15 cellular contexts compared by ENCODE assay signal in genomic region chr5:82388186-82388585, GRCh38.
DNase-seq lines count a peak whose midpoint lies in the region; ATAC-seq and TF ChIP-seq lines count a peak whose summit lies in the region.
"Had no signal": no experiment of that assay in that cellular context is flagged by ENCODE, and none has a peak within 500 bp of the region (broad histone marks: within the 10 kb centered on the region; RNA-seq: fewer than 3 reads in every experiment).

No MANE protein-coding gene starts in this region.

- H3K27me3 ChIP-seq in SK-N-SH (ENCODE audit: insufficient read depth) (no peaks in the 10 kb centered on the region), GM23338 (ENCODE audit: insufficient read depth) (no peaks in the 10 kb centered on the region)
- H3K27me3 ChIP-seq: neutrophil had no signal

- peak; percentile 18 to 59; a peak in 2 of 4 replicates for TF ChIP-seq EP300 in SK-N-SH (IDR thresholded peaks at IDR 0.05; ENCODE audit: borderline replicate concordance in 1 of 2, low read depth in 1 of 2, low read length in 1 of 2)

- H3K4me1 Mint-ChIP-seq in stimulated activated effector memory CD8-positive, alpha-beta T cell treated with anti-CD3 and anti-CD28 coated beads, Interleukin-12 subunit alpha, Interleukin-12 subunit beta, amount 100 ng/mL, for 72 hours = peaks cover 13% of the 10 kb centered on the region
- H3K4me1 Mint-ChIP-seq in GM23338 = no peaks in the 10 kb centered on the region; the same call in 2 of the 3 replicates

- CTCF ChIA-PET in SK-N-SH (lab: Yijun Ruan, JAX) = no interaction called here

- H3K36me3 ChIP-seq in SK-N-SH (replicated peaks in 1 of 2; ENCODE audit: control insufficient read depth in 1 of 2, insufficient read depth in 2 of 2, low read length in 1 of 2) (no peaks in the 10 kb centered on the region), GM23338 (ENCODE audit: insufficient read depth) (no peaks in the 10 kb centered on the region)
- H3K36me3 ChIP-seq: neutrophil had no signal

- H3K4me3 Mint-ChIP-seq in stimulated activated effector memory CD8-positive, alpha-beta T cell treated with anti-CD3 and anti-CD28 coated beads, Interleukin-12 subunit alpha, Interleukin-12 subunit beta, amount 100 ng/mL, for 72 hours = no peak overlapping the region
- no peak overlapping the region for H3K4me3 Mint-ChIP-seq in GM23338
- H3K4me3 Mint-ChIP-seq: activated CD4-positive, alpha-beta memory T cell treated with anti-CD3 and anti-CD28 coated beads, Interleukin-2, amount 10 ng/mL, durations not matched to agents 7 days and 5 days had no signal

- H3F3A ChIP-seq in SK-N-SH (replicated peaks; ENCODE audit: insufficient read depth) (peaks cover 29% of the 10 kb centered on the region), GM23338 (replicated peaks; ENCODE audit: low read depth) (no peaks in the 10 kb centered on the region)

- peak overlapping the region; percentile 98 to 100 for H3K27ac ChIP-seq in SK-N-SH (ENCODE audit: low read depth in 2 of 2, low read length in 1 of 2)
- H3K27ac ChIP-seq in caudate nucleus (ENCODE audit: low read depth, low read length) = no peak overlapping the region
- no peak overlapping the region for H3K27ac ChIP-seq in GM23338 (ENCODE audit: low read depth)
- H3K27ac ChIP-seq: 22Rv1, neutrophil had no signal

- H3K79me2 ChIP-seq in SK-N-SH (ENCODE audit: insufficient read depth) (no peaks in the 10 kb centered on the region), GM23338 (replicated peaks; ENCODE audit: insufficient read depth) (no peaks in the 10 kb centered on the region)

- peak overlapping the region; percentile 63; the same call in 1 of the 2 replicates for H3K4me2 ChIP-seq in SK-N-SH
- H3K4me2 ChIP-seq in GM23338 = no peak overlapping the region

- 0 out of 2 replicates have a peak overlapping the region, but pooled peaks have one; percentile 4 for H2AFZ ChIP-seq in SK-N-SH (ENCODE audit: low read depth)
- H2AFZ ChIP-seq in GM23338 = no peak overlapping the region

- peaks cover 1% of the 10 kb centered on the region for H3K27me3 Mint-ChIP-seq in GM23338 (ENCODE audit: insufficient read depth, low read depth, poor library complexity)
- H3K27me3 Mint-ChIP-seq: activated CD4-positive, alpha-beta memory T cell treated with anti-CD3 and anti-CD28 coated beads, Interleukin-2, amount 10 ng/mL, durations not matched to agents 7 days and 5 days had no signal

- no peak for ATAC-seq in stimulated activated effector memory CD8-positive, alpha-beta T cell treated with anti-CD3 and anti-CD28 coated beads, Interleukin-12 subunit alpha, Interleukin-12 subunit beta, amount 100 ng/mL, for 72 hours
- no peak for ATAC-seq in GM21423 (IDR thresholded peaks at IDR 0.05; ENCODE audit: unreplicated experiment)
- no peak for ATAC-seq in GM23338

- H3K9me2 ChIP-seq in SK-N-SH = no peaks in the 10 kb centered on the region
- no peaks in the 10 kb centered on the region; the same call in 1 of the 2 replicates for H3K9me2 ChIP-seq in GM23338 (ENCODE audit: insufficient read depth)

- H3K9me3 Mint-ChIP-seq in stimulated activated effector memory CD8-positive, alpha-beta T cell treated with anti-CD3 and anti-CD28 coated beads, Interleukin-12 subunit alpha, Interleukin-12 subunit beta, amount 100 ng/mL, for 72 hours = no peaks in the 10 kb centered on the region
- no peaks in the 10 kb centered on the region for H3K9me3 Mint-ChIP-seq in GM23338

- DNase-seq in DMS 273 (lab: John Stamatoyannopoulos, UW; ENCODE audit: unreplicated experiment) (peak; percentile 26), DMS 273 treated with DMSO at 0.1 percent for 48 hours (lab: John Stamatoyannopoulos, UW) (no peak), SK-N-SH (no peak), fibroblast of peridontal ligament (ENCODE audit: extremely low read depth) (peak; percentile 73), caudate nucleus (lab: John Stamatoyannopoulos, UW) (no peak), GM23338 (ENCODE audit: low spot score) (no peak)
- no peak for DNase-seq in stimulated activated effector memory CD8-positive, alpha-beta T cell treated with anti-CD3 and anti-CD28 coated beads, Interleukin-12 subunit alpha, Interleukin-12 subunit beta, amount 100 ng/mL, for 72 hours (ENCODE audit: low spot score in 2 of 2)
- DNase-seq: hypothalamus, NCI-H526 treated with DMSO at 0.1 percent for 48 hours, Right ventricle myocardium superior, small intestine had no signal

- H3K36me3 Mint-ChIP-seq in stimulated activated effector memory CD8-positive, alpha-beta T cell treated with anti-CD3 and anti-CD28 coated beads, Interleukin-12 subunit alpha, Interleukin-12 subunit beta, amount 100 ng/mL, for 72 hours = no peaks in the 10 kb centered on the region
- H3K36me3 Mint-ChIP-seq in GM23338 (ENCODE audit: low read depth) = no peaks in the 10 kb centered on the region

- H3K4me1 ChIP-seq in SK-N-SH (ENCODE audit: control insufficient read depth in 1 of 2, insufficient read depth in 2 of 2, low read depth in 1 of 2, low read length in 1 of 2) (peaks cover 29 to 38% of the 10 kb centered on the region in 2 experiments), GM23338 (ENCODE audit: insufficient read depth) (no peaks in the 10 kb centered on the region)

- peak overlapping the region; percentile 80 for H3K27ac Mint-ChIP-seq in stimulated activated effector memory CD8-positive, alpha-beta T cell treated with anti-CD3 and anti-CD28 coated beads, Interleukin-12 subunit alpha, Interleukin-12 subunit beta, amount 100 ng/mL, for 72 hours
- H3K27ac Mint-ChIP-seq in GM23338 = no peak overlapping the region

- H3K9me3 ChIP-seq in SK-N-SH = no peaks in the 10 kb centered on the region
- H3K9me3 ChIP-seq: neutrophil had no signal

- no peak overlapping the region for H3K4me3 ChIP-seq in SK-N-SH (ENCODE audit: low read depth in 2 of 2, low read length in 1 of 2)
- H3K4me3 ChIP-seq in GM23338 = no peak overlapping the region

- WGBS in SK-N-SH (ENCODE audit: low lambda C conversion rate) = 71% methylated on average over 6 of the region's 6 CpGs

- H3K9ac ChIP-seq in SK-N-SH = peak overlapping the region; percentile 80; the same call in 1 of the 2 replicates

- H4K20me1 ChIP-seq in SK-N-SH (ENCODE audit: insufficient read depth) (no peaks in the 10 kb centered on the region), GM23338 (replicated peaks; ENCODE audit: insufficient read depth) (no peaks in the 10 kb centered on the region)

- TF ChIP-seq CTCF in SK-N-SH (IDR thresholded peaks at IDR 0.05) = no peak; the same call in 1 of the 2 replicates
- TF ChIP-seq CTCF in GM23338 (conservative IDR thresholded peaks at IDR 0.05; ENCODE audit: low read depth in 2 of 2) = no peak

- POLR2A ChIA-PET in SK-N-SH (lab: Yijun Ruan, JAX) = no interaction called here

- TF ChIP-seq RAD21 in SK-N-SH (IDR thresholded peaks at IDR 0.05; ENCODE audit: low read length) = no peak; the same call in 1 of the 2 replicates

TF ChIP-seq in SK-N-SH, 30 proteins besides CTCF, POLR2A, EP300 and RAD21 (continues in another document):
- TF ChIP-seq EZH2phosphoT487 (IDR thresholded peaks at IDR 0.05; ENCODE audit: borderline replicate concordance, low read depth) (no peak), GABPA (IDR thresholded peaks at IDR 0.05; ENCODE audit: low read depth) (no peak), CHD2 (IDR thresholded peaks at IDR 0.05; ENCODE audit: low read length, partially characterized antibody) (no peak), USF2 (IDR thresholded peaks at IDR 0.05; ENCODE audit: borderline replicate concordance, low read depth, low read length) (no peak), SMC3 (IDR thresholded peaks at IDR 0.05; ENCODE audit: low read depth, low read length) (0 out of 2 replicates have a peak, but pooled peaks have one; percentile 7), YY1 (IDR thresholded peaks at IDR 0.05; ENCODE audit: low read depth) (peak; percentile 46; the same call in 1 of the 2 replicates), ELF1 (IDR thresholded peaks at IDR 0.05) (no peak), SIN3A (IDR thresholded peaks at IDR 0.05; ENCODE audit: borderline replicate concordance, low read depth, low read length) (no peak), MEF2A (IDR thresholded peaks at IDR 0.05; ENCODE audit: borderline replicate concordance, low read depth) (no peak)

TF ChIP-seq in GM23338, 12 proteins besides CTCF, POLR2A, EP300 and RAD21 (continues in another document):
- TF ChIP-seq EZH2phosphoT487 (IDR thresholded peaks at IDR 0.05; ENCODE audit: unreplicated experiment) = no peak
- no peak for TF ChIP-seq ZNF331 (CRISPR knock-in tag; IDR thresholded peaks at IDR 0.05; ENCODE audit: low read depth)
- no peak for TF ChIP-seq ZNF114 (CRISPR knock-in tag; IDR thresholded peaks at IDR 0.05)
- no peak for TF ChIP-seq JUNB (IDR thresholded peaks at IDR 0.05; ENCODE audit: unreplicated experiment)
- no peak for TF ChIP-seq NANOG (IDR thresholded peaks at IDR 0.05; ENCODE audit: borderline replicate concordance)

Comparison
In these comparisons a context has a peak if more than half of its experiments do, and no peak if none do; other contexts are left out.
1. DNase-seq: peak in DMS 273 (single experiment) and fibroblast of peridontal ligament (single experiment); none in DMS 273 treated with DMSO at 0.1 percent for 48 hours (single experiment), SK-N-SH (single experiment), stimulated activated effector memory CD8-positive, alpha-beta T cell treated with anti-CD3 and anti-CD28 coated beads, Interleukin-12 subunit alpha, Interleukin-12 subunit beta, amount 100 ng/mL, for 72 hours (0 of 2), caudate nucleus (0 of 61) and GM23338 (single experiment).
2. H3K27ac ChIP-seq: peak in SK-N-SH (2 of 2); none in caudate nucleus (single experiment) and GM23338 (single experiment).